12 cellular contexts compared by ENCODE assay signal in genomic region chr10:122139226-122139625, GRCh38.
DNase-seq lines count a peak whose midpoint lies in the region; ATAC-seq and TF ChIP-seq lines count a peak whose summit lies in the region.
"Had no signal": no experiment of that assay in that cellular context is flagged by ENCODE, and none has a peak within 500 bp of the region (broad histone marks: within the 10 kb centered on the region; RNA-seq: fewer than 3 reads in every experiment).

No MANE protein-coding gene starts in this region.

- no TSS peak for BruUV-seq in Panc1 (replicated peaks; lab: Mats Ljungman, UMichigan)

- no peaks in the 10 kb centered on the region for H3K9me3 Mint-ChIP-seq in activated naive CD8-positive, alpha-beta T cell treated with anti-CD3 and anti-CD28 coated beads for 36 hours
- H3K9me3 Mint-ChIP-seq: activated T-helper 1 cell treated with anti-CD3 and anti-CD28 coated beads, Interleukin-12 subunit alpha, Interleukin-12 subunit beta, Interleukin-2, Interleukin-4 antibody, amounts not matched to agents 30 ng/mL and 10 ng/mL and 1 ng/mL, durations not matched to agents 14 hours and 24 hours and 36 hours had no signal

- H3K9ac ChIP-seq in muscle layer of colon (ENCODE audit: low read length), result peak overlapping the region; percentile 28

- H3K27me3 ChIP-seq in Panc1 (ENCODE audit: control insufficient read depth, insufficient read depth, low read length) (no peaks in the 10 kb centered on the region), gastroesophageal sphincter (no peaks in the 10 kb centered on the region), muscle layer of colon (ENCODE audit: control insufficient read depth in 1 of 2, insufficient read depth in 2 of 2, low read length in 2 of 2) (no peaks in the 10 kb centered on the region), suprapubic skin (no peaks in the 10 kb centered on the region)

- no peaks in the 10 kb centered on the region for H3K4me1 Mint-ChIP-seq in activated naive CD8-positive, alpha-beta T cell treated with anti-CD3 and anti-CD28 coated beads for 36 hours

- peak overlapping the region; percentile 93 for H3K27ac ChIP-seq in Panc1 (ENCODE audit: low read length)
- H3K27ac ChIP-seq in gastroesophageal sphincter, result peak overlapping the region; percentile 45 to 90 (median 86)
- peak overlapping the region; percentile 79 for H3K27ac ChIP-seq in muscle layer of colon (ENCODE audit: low read depth, low read length)
- H3K27ac ChIP-seq in suprapubic skin, result peak overlapping the region; percentile 4
- H3K27ac ChIP-seq: epithelial cell of prostate had no signal

- H3K4me3 ChIP-seq in Panc1 (ENCODE audit: low read depth in 2 of 2, low read length in 2 of 2) (peak overlapping the region in 1 of 2 experiments; percentile 5; a peak in 1 of 4 replicates), gastroesophageal sphincter (no peak overlapping the region), muscle layer of colon (ENCODE audit: low read depth in 1 of 2, low read length in 2 of 2) (peak overlapping the region in 1 of 2 donors; percentile 22), suprapubic skin (no peak overlapping the region), mucosa of descending colon (no peak overlapping the region)

- no peak overlapping the region for H3K27ac Mint-ChIP-seq in activated naive CD8-positive, alpha-beta T cell treated with anti-CD3 and anti-CD28 coated beads for 36 hours
- H3K27ac Mint-ChIP-seq: activated T-helper 1 cell treated with anti-CD3 and anti-CD28 coated beads, Interleukin-12 subunit alpha, Interleukin-12 subunit beta, Interleukin-2, Interleukin-4 antibody, amounts not matched to agents 30 ng/mL and 10 ng/mL and 1 ng/mL, durations not matched to agents 14 hours and 24 hours and 36 hours had no signal

- WGBS in gastroesophageal sphincter (ENCODE audit: low coverage in 1 of 2), 2 donors, result 24 to 30% methylated on average over 3 to 5 of the region's 11 CpGs
- 42% methylated on average over 11 of the region's 11 CpGs for WGBS in suprapubic skin

- TF ChIP-seq EP300 in gastroesophageal sphincter (IDR thresholded peaks at IDR 0.05) (no peak), suprapubic skin (IDR thresholded peaks at IDR 0.05) (no peak)

- H3K4me3 Mint-ChIP-seq in activated naive CD8-positive, alpha-beta T cell treated with anti-CD3 and anti-CD28 coated beads for 36 hours, result no peak overlapping the region
- H3K4me3 Mint-ChIP-seq: activated T-helper 1 cell treated with anti-CD3 and anti-CD28 coated beads, Interleukin-12 subunit alpha, Interleukin-12 subunit beta, Interleukin-2, Interleukin-4 antibody, amounts not matched to agents 30 ng/mL and 10 ng/mL and 1 ng/mL, durations not matched to agents 14 hours and 24 hours and 36 hours had no signal

- H3K27me3 Mint-ChIP-seq in activated naive CD8-positive, alpha-beta T cell treated with anti-CD3 and anti-CD28 coated beads for 36 hours, result peaks cover 10% of the 10 kb centered on the region

- H3K9me3 ChIP-seq in Panc1 (ENCODE audit: control insufficient read depth, insufficient read depth, low read depth, low read length), result no peaks in the 10 kb centered on the region
- no peaks in the 10 kb centered on the region for H3K9me3 ChIP-seq in gastroesophageal sphincter
- H3K9me3 ChIP-seq in muscle layer of colon (ENCODE audit: low read length), result no peaks in the 10 kb centered on the region
- H3K9me3 ChIP-seq in suprapubic skin, result no peaks in the 10 kb centered on the region
- H3K9me3 ChIP-seq in mucosa of descending colon, result no peaks in the 10 kb centered on the region

- POLR2A ChIA-PET in Panc1 (lab: Charles Lee), result interaction anchor here (0.5 kb wide), 1 partner anchor 23 kb away, joined by 6 read pairs; no protein-coding TSS in a partner anchor

- CTCF ChIA-PET in Panc1 (lab: Charles Lee), result no interaction called here

- intact Hi-C loops in Panc1 (cut with micrococcal nuclease; ENCODE audit: unreplicated experiment), result no loop called here
- intact Hi-C loops in mucosa of descending colon (cut with DNase I, micrococcal nuclease), result no loop called here

- TF ChIP-seq POLR2A in gastroesophageal sphincter (IDR thresholded peaks at IDR 0.05), result no peak
- no peak for TF ChIP-seq POLR2A in suprapubic skin (IDR thresholded peaks at IDR 0.05)

- in situ Hi-C loops in Panc1 (cut with HindIII; ENCODE audit: low pct_unique_long_range_greater_than_20kb, low sequenced_read_pairs), result no loop called here

- H3K36me3 ChIP-seq in Panc1 (ENCODE audit: control insufficient read depth, insufficient read depth, low read length), result no peaks in the 10 kb centered on the region; the same call in 1 of the 2 replicates
- peaks cover 0 to 39% of the 10 kb centered on the region in 2 donors for H3K36me3 ChIP-seq in gastroesophageal sphincter
- peaks cover 18% of the 10 kb centered on the region for H3K36me3 ChIP-seq in muscle layer of colon (ENCODE audit: insufficient read depth, low read length)
- H3K36me3 ChIP-seq in suprapubic skin, result peaks cover 27% of the 10 kb centered on the region
- no peaks in the 10 kb centered on the region for H3K36me3 ChIP-seq in mucosa of descending colon (ENCODE audit: low read depth)

- ATAC-seq in Panc1, result no peak
- no peak for ATAC-seq in gastroesophageal sphincter
- ATAC-seq in GM19455 (IDR thresholded peaks at IDR 0.05; ENCODE audit: unreplicated experiment), result no peak
- no peak for ATAC-seq in mucosa of descending colon

- DNase-seq in Panc1 (ENCODE audit: low read depth, low spot score) (no peak), suprapubic skin (ENCODE audit: low spot score in 2 of 2) (no peak), mucosa of descending colon (no peak), SHP77 (lab: John Stamatoyannopoulos, UW) (no peak)
- no peak for DNase-seq in activated naive CD8-positive, alpha-beta T cell treated with anti-CD3 and anti-CD28 coated beads for 36 hours
- DNase-seq: AML-193, NCI-H1417 treated with DMSO at 0.1 percent for 48 hours had no signal

- no peaks in the 10 kb centered on the region for H3K36me3 Mint-ChIP-seq in activated naive CD8-positive, alpha-beta T cell treated with anti-CD3 and anti-CD28 coated beads for 36 hours

- H3K4me1 ChIP-seq in Panc1 (ENCODE audit: control insufficient read depth, insufficient read depth, low read length) (peaks cover 80% of the 10 kb centered on the region), gastroesophageal sphincter (peaks cover 13 to 85% (median 55%) of the 10 kb centered on the region in 3 donors), muscle layer of colon (ENCODE audit: insufficient read depth, low read length) (peaks cover 49% of the 10 kb centered on the region), suprapubic skin (peaks cover 61% of the 10 kb centered on the region), mucosa of descending colon (ENCODE audit: low read depth) (no peaks in the 10 kb centered on the region)

- TF ChIP-seq CTCF in Panc1 (IDR thresholded peaks at IDR 0.05) (no peak), gastroesophageal sphincter (IDR thresholded peaks at IDR 0.05) (no peak), suprapubic skin (IDR thresholded peaks at IDR 0.05) (no peak), mucosa of descending colon (IDR thresholded peaks at IDR 0.05) (no peak)

Comparison
In these comparisons a context has a peak if more than half of its experiments do, and no peak if none do; other contexts are left out.
1. H3K27ac ChIP-seq: peak in every context shown above with its lines; median percentile 93 in Panc1; 86 in gastroesophageal sphincter; 79 in muscle layer of colon; 4 in suprapubic skin.